Comparison of ENCODE assay signal across 13 cellular contexts in the genomic region with DNA sequence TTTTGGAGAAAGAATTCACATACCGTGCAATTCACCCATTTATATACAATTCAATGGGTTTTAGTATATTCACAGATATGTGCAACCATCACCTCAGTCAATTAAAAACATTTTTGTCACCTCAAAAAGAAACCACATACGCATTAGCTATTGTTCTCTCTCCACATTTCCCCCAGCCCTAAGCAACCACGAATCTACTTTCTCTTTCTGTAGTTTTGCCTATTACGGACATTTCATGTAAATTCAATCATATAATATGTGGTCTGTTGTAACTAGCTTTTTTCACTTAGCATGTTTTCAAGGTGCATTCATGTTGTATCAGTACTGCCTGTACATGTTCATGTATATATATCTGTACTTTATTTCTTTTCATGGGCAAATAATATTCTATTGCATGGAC.
DNase-seq lines count a peak whose midpoint lies in the region; ATAC-seq and TF ChIP-seq lines count a peak whose summit lies in the region.
"Had no signal": no experiment of that assay in that cellular context is flagged by ENCODE, and none has a peak within 500 bp of the region (broad histone marks: within the 10 kb centered on the region; RNA-seq: fewer than 3 reads in every experiment).

No MANE protein-coding gene starts in this region.

- H3K4me3 ChIP-seq in MM.1S (ENCODE audit: low read length), result no peak overlapping the region
- H3K4me3 ChIP-seq in stomach, result no peak overlapping the region

- no peak for TF ChIP-seq EP300 in stomach (IDR thresholded peaks at IDR 0.05)

- H3K27me3 ChIP-seq in MM.1S (replicated peaks; ENCODE audit: insufficient read depth, low read length) (no peaks in the 10 kb centered on the region), stomach (no peaks in the 10 kb centered on the region)

- no peak overlapping the region for H3K27ac ChIP-seq in MM.1S (ENCODE audit: low read length)
- peak overlapping the region in 1 of 5 donors; percentile 46 for H3K27ac ChIP-seq in stomach

- H3K9ac ChIP-seq in MM.1S (ENCODE audit: low read length), result no peak overlapping the region

- H3K27ac Mint-ChIP-seq in activated T-cell treated with anti-CD3 and anti-CD28 coated beads, Interleukin-2, amount 50 U/mL, for 72 hours, result peak overlapping the region; percentile 10
- H3K27ac Mint-ChIP-seq in activated naive CD8-positive, alpha-beta T cell treated with anti-CD3 and anti-CD28 coated beads, Interleukin-2, amount 50 U/mL, for 24 hours, result peak overlapping the region; percentile 33
- H3K27ac Mint-ChIP-seq in stimulated activated effector memory CD8-positive, alpha-beta T cell treated with anti-CD3 and anti-CD28 coated beads, Interleukin-12 subunit alpha, Interleukin-12 subunit beta, amount 100 ng/mL, for 72 hours, result no peak overlapping the region
- H3K27ac Mint-ChIP-seq in chondrocyte (ENCODE audit: unreplicated experiment), result no peak overlapping the region
- H3K27ac Mint-ChIP-seq: brain had no signal

- ATAC-seq in activated T-cell treated with anti-CD3 and anti-CD28 coated beads, Interleukin-2, amount 50 U/mL, for 72 hours (replicated peaks in 1 of 2), result peak; percentile 70 to 73
- peak; percentile 73 for ATAC-seq in activated naive CD8-positive, alpha-beta T cell treated with anti-CD3 and anti-CD28 coated beads, Interleukin-2, amount 50 U/mL, for 24 hours
- ATAC-seq in stimulated activated effector memory CD8-positive, alpha-beta T cell treated with anti-CD3 and anti-CD28 coated beads, Interleukin-12 subunit alpha, Interleukin-12 subunit beta, amount 100 ng/mL, for 72 hours, result peak; percentile 75
- ATAC-seq: esophagus mucosa had no signal

- H4K20me1 ChIP-seq in MM.1S (ENCODE audit: insufficient read depth, low read length), result peaks cover 3% of the 10 kb centered on the region; the same call in 1 of the 2 replicates

- H2AFZ ChIP-seq in MM.1S (ENCODE audit: low read length), result no peak overlapping the region

- H3K36me3 ChIP-seq in MM.1S (replicated peaks; ENCODE audit: insufficient read depth, low read length) (no peaks in the 10 kb centered on the region), stomach (no peaks in the 10 kb centered on the region)

- H3K9me3 ChIP-seq in MM.1S (replicated peaks; ENCODE audit: insufficient read depth, low read length) (no peaks in the 10 kb centered on the region), stomach (peaks cover 0 to 15% (median 2%) of the 10 kb centered on the region in 4 donors)

- peaks cover 5 to 9% of the 10 kb centered on the region in 2 donors for H3K9me3 Mint-ChIP-seq in activated T-cell treated with anti-CD3 and anti-CD28 coated beads, Interleukin-2, amount 50 U/mL, for 72 hours
- H3K9me3 Mint-ChIP-seq in activated naive CD8-positive, alpha-beta T cell treated with anti-CD3 and anti-CD28 coated beads, Interleukin-2, amount 50 U/mL, for 24 hours, result peaks cover 18% of the 10 kb centered on the region
- H3K9me3 Mint-ChIP-seq in stimulated activated effector memory CD8-positive, alpha-beta T cell treated with anti-CD3 and anti-CD28 coated beads, Interleukin-12 subunit alpha, Interleukin-12 subunit beta, amount 100 ng/mL, for 72 hours, result peaks cover 5% of the 10 kb centered on the region
- peaks cover 23% of the 10 kb centered on the region for H3K9me3 Mint-ChIP-seq in chondrocyte (ENCODE audit: low read depth)

- H3K4me1 Mint-ChIP-seq in activated T-cell treated with anti-CD3 and anti-CD28 coated beads, Interleukin-2, amount 50 U/mL, for 72 hours (ENCODE audit: low read depth), result peaks cover 61% of the 10 kb centered on the region
- H3K4me1 Mint-ChIP-seq in activated naive CD8-positive, alpha-beta T cell treated with anti-CD3 and anti-CD28 coated beads, Interleukin-2, amount 50 U/mL, for 24 hours, result peaks cover 56% of the 10 kb centered on the region
- H3K4me1 Mint-ChIP-seq in stimulated activated effector memory CD8-positive, alpha-beta T cell treated with anti-CD3 and anti-CD28 coated beads, Interleukin-12 subunit alpha, Interleukin-12 subunit beta, amount 100 ng/mL, for 72 hours, result peaks cover 40% of the 10 kb centered on the region
- peaks cover 4% of the 10 kb centered on the region for H3K4me1 Mint-ChIP-seq in chondrocyte (ENCODE audit: low read depth)

- peak in 1 of 2 donors; percentile 21 for DNase-seq in activated T-cell treated with anti-CD3 and anti-CD28 coated beads, Interleukin-2, amount 50 U/mL, for 72 hours
- no peak for DNase-seq in activated T-cell treated with anti-CD3 and anti-CD28 coated beads, Interleukin-2, amount 50 U/mL, for 48 hours
- peak; percentile 26 for DNase-seq in MM.1S
- DNase-seq in activated naive CD8-positive, alpha-beta T cell treated with anti-CD3 and anti-CD28 coated beads, Interleukin-2, amount 50 U/mL, for 24 hours, result no peak
- no peak for DNase-seq in stimulated activated effector memory CD8-positive, alpha-beta T cell treated with anti-CD3 and anti-CD28 coated beads, Interleukin-12 subunit alpha, Interleukin-12 subunit beta, amount 100 ng/mL, for 72 hours (ENCODE audit: low spot score in 2 of 2)
- no peak for DNase-seq in NCI-H1417 treated with DMSO at 0.1 percent for 48 hours (lab: John Stamatoyannopoulos, UW)
- no peak for DNase-seq in chondrocyte (ENCODE audit: low spot score)
- DNase-seq in stomach, result no peak
- DNase-seq: ACHN, GDM1, NCI-H187 had no signal

- H3K4me3 Mint-ChIP-seq in activated T-cell treated with anti-CD3 and anti-CD28 coated beads, Interleukin-2, amount 50 U/mL, for 72 hours, result peak overlapping the region; percentile 31 to 60
- H3K4me3 Mint-ChIP-seq in activated naive CD8-positive, alpha-beta T cell treated with anti-CD3 and anti-CD28 coated beads, Interleukin-2, amount 50 U/mL, for 24 hours, result peak overlapping the region; percentile 56
- no peak overlapping the region for H3K4me3 Mint-ChIP-seq in stimulated activated effector memory CD8-positive, alpha-beta T cell treated with anti-CD3 and anti-CD28 coated beads, Interleukin-12 subunit alpha, Interleukin-12 subunit beta, amount 100 ng/mL, for 72 hours
- no peak overlapping the region for H3K4me3 Mint-ChIP-seq in chondrocyte (ENCODE audit: unreplicated experiment)

- peaks cover 60% of the 10 kb centered on the region for H3K79me2 ChIP-seq in MM.1S (ENCODE audit: low read length)

- H3K27me3 Mint-ChIP-seq in activated T-cell treated with anti-CD3 and anti-CD28 coated beads, Interleukin-2, amount 50 U/mL, for 72 hours (ENCODE audit: low read depth), result no peaks in the 10 kb centered on the region
- no peaks in the 10 kb centered on the region for H3K27me3 Mint-ChIP-seq in activated naive CD8-positive, alpha-beta T cell treated with anti-CD3 and anti-CD28 coated beads, Interleukin-2, amount 50 U/mL, for 24 hours
- no peaks in the 10 kb centered on the region for H3K27me3 Mint-ChIP-seq in chondrocyte (ENCODE audit: low read depth)
- H3K27me3 Mint-ChIP-seq: brain had no signal

- TF ChIP-seq CTCF in MM.1S (IDR thresholded peaks at IDR 0.05; ENCODE audit: low read length) (no peak), chondrocyte (IDR thresholded peaks at IDR 0.05) (no peak), stomach (IDR thresholded peaks at IDR 0.05) (no peak)

- 58 to 68% (median 65%) methylated on average over 4 of the region's 4 CpGs for WGBS in stomach, 5 donors

- no peaks in the 10 kb centered on the region for H3K4me1 ChIP-seq in MM.1S (ENCODE audit: low read length)
- peaks cover 4 to 39% (median 22%) of the 10 kb centered on the region in 4 donors for H3K4me1 ChIP-seq in stomach

- no peaks in the 10 kb centered on the region for H3F3A ChIP-seq in MM.1S (ENCODE audit: insufficient read depth, low read length)

- peaks cover 12 to 30% of the 10 kb centered on the region in 2 donors for H3K36me3 Mint-ChIP-seq in activated T-cell treated with anti-CD3 and anti-CD28 coated beads, Interleukin-2, amount 50 U/mL, for 72 hours (ENCODE audit: insufficient read depth in 2 of 2)
- H3K36me3 Mint-ChIP-seq in activated naive CD8-positive, alpha-beta T cell treated with anti-CD3 and anti-CD28 coated beads, Interleukin-2, amount 50 U/mL, for 24 hours (ENCODE audit: low read depth), result peaks cover 27% of the 10 kb centered on the region
- H3K36me3 Mint-ChIP-seq in stimulated activated effector memory CD8-positive, alpha-beta T cell treated with anti-CD3 and anti-CD28 coated beads, Interleukin-12 subunit alpha, Interleukin-12 subunit beta, amount 100 ng/mL, for 72 hours, result no peaks in the 10 kb centered on the region
- peaks cover 11% of the 10 kb centered on the region for H3K36me3 Mint-ChIP-seq in chondrocyte (ENCODE audit: low read depth)

- no peak for TF ChIP-seq POLR2A in stomach (IDR thresholded peaks at IDR 0.05)

- H3K9me2 ChIP-seq in MM.1S (replicated peaks; ENCODE audit: insufficient read depth, low read length), result no peaks in the 10 kb centered on the region

- intact Hi-C loops in stomach (cut with DNase I; ENCODE audit: low total_unique reads), result no loop called here

- no peak overlapping the region for H3K4me2 ChIP-seq in MM.1S (ENCODE audit: low read depth, low read length)

Comparison
In these comparisons a context has a peak if more than half of its experiments do, and no peak if none do; other contexts are left out.
1. H3K27ac Mint-ChIP-seq: peak in activated T-cell treated with anti-CD3 and anti-CD28 coated beads, Interleukin-2, amount 50 U/mL, for 72 hours (single experiment) and activated naive CD8-positive, alpha-beta T cell treated with anti-CD3 and anti-CD28 coated beads, Interleukin-2, amount 50 U/mL, for 24 hours (single experiment); none in stimulated activated effector memory CD8-positive, alpha-beta T cell treated with anti-CD3 and anti-CD28 coated beads, Interleukin-12 subunit alpha, Interleukin-12 subunit beta, amount 100 ng/mL, for 72 hours (single experiment) and chondrocyte (single experiment).
2. H3K4me3 Mint-ChIP-seq: peak in activated T-cell treated with anti-CD3 and anti-CD28 coated beads, Interleukin-2, amount 50 U/mL, for 72 hours (2 of 2) and activated naive CD8-positive, alpha-beta T cell treated with anti-CD3 and anti-CD28 coated beads, Interleukin-2, amount 50 U/mL, for 24 hours (single experiment); none in stimulated activated effector memory CD8-positive, alpha-beta T cell treated with anti-CD3 and anti-CD28 coated beads, Interleukin-12 subunit alpha, Interleukin-12 subunit beta, amount 100 ng/mL, for 72 hours (single experiment) and chondrocyte (single experiment).
3. Peak in every context shown above with its lines, with median percentiles within 50 percentile points of each other: ATAC-seq.